Comparison of ENCODE assay signal across 30 cellular contexts in the genomic region with DNA sequence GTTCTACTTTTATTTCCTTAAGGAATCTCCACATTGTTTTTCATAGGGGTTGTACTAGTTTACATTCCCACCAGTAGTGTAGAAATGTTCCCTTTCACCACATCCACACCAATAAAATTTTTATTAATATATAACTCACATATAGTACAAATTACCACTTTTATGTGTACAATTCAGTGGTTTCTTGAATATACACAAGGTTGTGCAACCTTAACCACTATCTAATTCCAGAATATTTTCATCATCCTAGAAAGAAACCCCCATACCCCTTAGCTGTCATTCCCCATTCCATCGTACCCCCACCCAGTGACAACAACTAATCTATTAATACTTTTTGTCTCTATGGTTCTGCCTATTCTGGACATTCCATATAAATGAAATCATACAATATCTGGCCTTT.
"Had no signal": no experiment of that assay in that cellular context is flagged by ENCODE, and none has a peak within 500 bp of the region (broad histone marks: within the 10 kb centered on the region; RNA-seq: fewer than 3 reads in every experiment).

No MANE protein-coding gene starts in this region.

- DNase-seq: activated CD4-positive, alpha-beta memory T cell treated with anti-CD3 and anti-CD28 coated beads for 36 hours; activated CD4-positive, alpha-beta T cell treated with anti-CD3 and anti-CD28 coated beads for 36 hours; activated CD4-positive, alpha-beta T cell treated with anti-CD3 and anti-CD28 coated beads, Interleukin-2, amount 10 ng/mL, durations not matched to agents 24 days and 14 days; activated CD4-positive, CD25-positive, alpha-beta regulatory T cell; activated CD4-positive, CD25-positive, alpha-beta regulatory T cell treated with anti-CD3 and anti-CD28 coated beads, Interleukin-2, amount 50 U/mL, for 72 hours; activated CD8-positive, alpha-beta memory T cell treated with anti-CD3 and anti-CD28 coated beads, Interleukin-2, amount 10 ng/mL, durations not matched to agents 7 days and 5 days; activated CD8-positive, alpha-beta memory T cell treated with anti-CD3 and anti-CD28 coated beads, Interleukin-2, amount 50 U/mL, for 4 hours; activated CD8-positive, alpha-beta T cell treated with anti-CD3 and anti-CD28 coated beads, Interleukin-2, amount 10 ng/mL, durations not matched to agents 7 days and 5 days; activated effector memory CD4-positive, alpha-beta T cell treated with anti-CD3 and anti-CD28 coated beads, Interleukin-2, amount 50 U/mL, for 16 hours; activated naive CD4-positive, alpha-beta T cell treated with anti-CD3 and anti-CD28 coated beads for 36 hours; activated naive CD8-positive, alpha-beta T cell treated with anti-CD3 and anti-CD28 coated beads for 36 hours; activated naive CD8-positive, alpha-beta T cell treated with anti-CD3 and anti-CD28 coated beads, Interleukin-2, amount 50 U/mL, for 24 hours; activated T-cell treated with anti-CD3 and anti-CD28 coated beads, Interleukin-2, amount 50 U/mL, for 1 hour; activated T-cell treated with anti-CD3 and anti-CD28 coated beads, Interleukin-2, amount 50 U/mL, for 48 hours; adrenal gland; central memory CD4-positive, alpha-beta T cell; cerebellar nuclear complex; cortex of kidney; dermis blood vessel endothelial cell; effector CD4-positive, alpha-beta T cell; effector memory CD8-positive, alpha-beta T cell; erythroblast; head of caudate nucleus; hippocampal formation; T-helper 2 cell had no signal

- H3K27ac ChIP-seq: adrenal gland, ascending aorta, breast epithelium, cardiac muscle cell, esophagus muscularis mucosa had no signal

- H3K4me3 ChIP-seq: adrenal gland, ascending aorta, breast epithelium, cardiac muscle cell, esophagus muscularis mucosa had no signal

- H3K4me1 ChIP-seq: adrenal gland, ascending aorta, breast epithelium, esophagus muscularis mucosa had no signal

- FAIRE-seq: frontal cortex had no signal

- H3K9me3 ChIP-seq: adrenal gland had no signal

- ATAC-seq: activated CD4-positive, alpha-beta T cell treated with anti-CD3 and anti-CD28 coated beads for 36 hours; activated CD8-positive, alpha-beta memory T cell treated with anti-CD3 and anti-CD28 coated beads, Interleukin-2, amount 10 ng/mL, durations not matched to agents 7 days and 5 days; activated CD8-positive, alpha-beta T cell treated with anti-CD3 and anti-CD28 coated beads, Interleukin-2, amount 10 ng/mL, durations not matched to agents 7 days and 5 days; activated naive CD8-positive, alpha-beta T cell treated with anti-CD3 and anti-CD28 coated beads, Interleukin-2, amount 50 U/mL, for 24 hours; effector memory CD8-positive, alpha-beta T cell had no signal

- H3K27me3 ChIP-seq: ascending aorta, cardiac muscle cell had no signal

- H3K36me3 ChIP-seq: adrenal gland, ascending aorta, breast epithelium, cardiac muscle cell, esophagus muscularis mucosa had no signal
